20 cellular contexts compared by ENCODE assay signal in genomic region chr3:161270991-161271390, GRCh38.
"Had no signal": no experiment of that assay in that cellular context is flagged by ENCODE, and none has a peak within 500 bp of the region (broad histone marks: within the 10 kb centered on the region; RNA-seq: fewer than 3 reads in every experiment).

No MANE protein-coding gene starts in this region.

- H3K4me3 Mint-ChIP-seq: activated naive CD4-positive, alpha-beta T cell treated with anti-CD3 and anti-CD28 coated beads for 36 hours; activated naive CD8-positive, alpha-beta T cell treated with anti-CD3 and anti-CD28 coated beads, Interleukin-2, amount 10 ng/mL, durations not matched to agents 7 days and 5 days; nephron; stimulated activated naive CD8-positive, alpha-beta T cell treated with anti-CD3 and anti-CD28 coated beads, Interleukin-15, Interleukin-2, amounts not matched to agents 100 ng/mL and 50 ng/mL, for 24 hours had no signal

- H3K27ac ChIP-seq: coronary artery, neutrophil, ovary, prostate gland, tibial artery had no signal

- DNase-seq: activated CD4-positive, alpha-beta T cell treated with anti-CD3 and anti-CD28 coated beads for 4 hours; activated CD4-positive, alpha-beta T cell treated with anti-CD3 and anti-CD28 coated beads, Interleukin-2, amount 50 U/mL, for 48 hours; activated CD4-positive, CD25-positive, alpha-beta regulatory T cell; activated CD8-positive, alpha-beta memory T cell treated with anti-CD3 and anti-CD28 coated beads, Interleukin-2, amount 50 U/mL, for 48 hours; activated effector memory CD4-positive, alpha-beta T cell treated with Interleukin-2 at 50 U/mL for 16 hours; activated naive CD4-positive, alpha-beta T cell treated with anti-CD3 and anti-CD28 coated beads for 36 hours; activated naive CD8-positive, alpha-beta T cell treated with anti-CD3 and anti-CD28 coated beads, Interleukin-2, amount 10 ng/mL, durations not matched to agents 7 days and 5 days; activated T-cell treated with anti-CD3 and anti-CD28 coated beads, Interleukin-2, amount 50 U/mL, for 48 hours; amygdala; ovary; stimulated activated CD4-positive, alpha-beta T cell treated with anti-CD3 and anti-CD28 coated beads, Interleukin-4, amount 100 ng/mL, for 24 hours; substantia nigra; T-helper 1 cell; T-helper 9 cell; tibial artery had no signal

- H3K27me3 Mint-ChIP-seq: stimulated activated naive CD8-positive, alpha-beta T cell treated with anti-CD3 and anti-CD28 coated beads, Interleukin-15, Interleukin-2, amounts not matched to agents 100 ng/mL and 50 ng/mL, for 24 hours had no signal

- H3K4me1 ChIP-seq: prostate gland, tibial artery had no signal

- H3K27me3 ChIP-seq: neutrophil, ovary, tibial artery had no signal

- H3K36me3 Mint-ChIP-seq: activated naive CD8-positive, alpha-beta T cell treated with anti-CD3 and anti-CD28 coated beads, Interleukin-2, amount 10 ng/mL, durations not matched to agents 7 days and 5 days had no signal

- H3K4me1 Mint-ChIP-seq: nephron had no signal

- H3K9me3 Mint-ChIP-seq: activated naive CD4-positive, alpha-beta T cell treated with anti-CD3 and anti-CD28 coated beads for 36 hours; activated naive CD8-positive, alpha-beta T cell treated with anti-CD3 and anti-CD28 coated beads, Interleukin-2, amount 10 ng/mL, durations not matched to agents 7 days and 5 days; nephron; stimulated activated naive CD8-positive, alpha-beta T cell treated with anti-CD3 and anti-CD28 coated beads, Interleukin-15, Interleukin-2, amounts not matched to agents 100 ng/mL and 50 ng/mL, for 24 hours had no signal

- H3K27ac Mint-ChIP-seq: activated naive CD4-positive, alpha-beta T cell treated with anti-CD3 and anti-CD28 coated beads for 36 hours; activated naive CD8-positive, alpha-beta T cell treated with anti-CD3 and anti-CD28 coated beads, Interleukin-2, amount 10 ng/mL, durations not matched to agents 7 days and 5 days; nephron; stimulated activated naive CD8-positive, alpha-beta T cell treated with anti-CD3 and anti-CD28 coated beads, Interleukin-15, Interleukin-2, amounts not matched to agents 100 ng/mL and 50 ng/mL, for 24 hours had no signal

- H3K9me3 ChIP-seq: neutrophil, ovary, prostate gland, tibial artery had no signal
